ENCODE assay signal across 21 cellular contexts in genomic region chr7:112236597-112236996, GRCh38. TPM values are rescaled to one million over a fixed set of nuclear protein-coding genes. Genes with fewer than 3 reads are reported as not detected.
A peak's percentile ranks its signal among the peaks of the same experiment; 100 is the strongest.
DNase-seq lines count a peak whose midpoint lies in the region; ATAC-seq, FAIRE-seq and TF ChIP-seq lines count a peak whose summit lies in the region.
"Had no signal": no experiment of that assay in that cellular context is flagged by ENCODE, and none has a peak within 500 bp of the region (broad histone marks: within the 10 kb centered on the region; RNA-seq: fewer than 3 reads in every experiment).

No MANE protein-coding gene starts in this region.

- FAIRE-seq in A549 (lab: Jason Lieb, UNC), result no peak
- FAIRE-seq in K562 (lab: Jason Lieb, UNC), result no peak
- peak; percentile 51 for FAIRE-seq in HepG2 (lab: Jason Lieb, UNC)
- FAIRE-seq in urothelium cell line (lab: Jason Lieb, UNC), result no peak
- FAIRE-seq: D721Med, G401.6, GM12891 had no signal

- H3K4me2 ChIP-seq in A549, result peak overlapping the region; percentile 57
- no peak overlapping the region for H3K4me2 ChIP-seq in K562 (ENCODE audit: insufficient read depth, low read length)
- peak overlapping the region; percentile 33 for H3K4me2 ChIP-seq in HepG2 (ENCODE audit: low read depth, low read length)
- H3K4me2 ChIP-seq: BLaER1 treated with 17β-estradiol and CSF1 and Interleukin-3, amounts not matched to agents 10 nM and 100 nM had no signal

- no TSS peak for BruUV-seq in K562 (replicated peaks; lab: Mats Ljungman, UMichigan)
- BruUV-seq in HepG2 (replicated peaks; lab: Mats Ljungman, UMichigan), result no TSS peak

- ATAC-seq in A549 (no peak), K562 (no peak), HepG2 (peak; percentile 81), right lobe of liver (peak in 3 of 4 donors; percentile 17 to 42 (median 26))
- ATAC-seq: CD8-positive, alpha-beta T cell had no signal

- H3K9me3 ChIP-seq in A549, result 0 out of 3 replicates have a peak, but pooled peaks cover 4% of the 10 kb centered on the region
- H3K9me3 ChIP-seq in K562 (replicated peaks; ENCODE audit: control insufficient read depth, insufficient read depth, low read depth, low read length), result no peaks in the 10 kb centered on the region
- no peaks in the 10 kb centered on the region; the same call in 1 of the 2 replicates for H3K9me3 ChIP-seq in HepG2 (ENCODE audit: low read length)
- H3K9me3 ChIP-seq in right lobe of liver, result no peaks in the 10 kb centered on the region
- H3K9me3 ChIP-seq: Caco-2 had no signal

- peaks cover 43% of the 10 kb centered on the region for H3K4me1 ChIP-seq in A549
- no peaks in the 10 kb centered on the region for H3K4me1 ChIP-seq in K562 (replicated peaks in 1 of 2; ENCODE audit: control insufficient read depth in 2 of 2, insufficient read depth in 2 of 2, low read length in 2 of 2)
- H3K4me1 ChIP-seq in HepG2 (ENCODE audit: insufficient read depth, low read length), result peaks cover 59% of the 10 kb centered on the region
- peaks cover 0 to 50% (median 7%) of the 10 kb centered on the region in 4 donors for H3K4me1 ChIP-seq in right lobe of liver
- H3K4me1 ChIP-seq: BLaER1 treated with 17β-estradiol and CSF1 and Interleukin-3, amounts not matched to agents 10 nM and 100 nM had no signal

- no peak for TF ChIP-seq RAD21 in A549 (conservative IDR thresholded peaks at IDR 0.05 in 1 of 2, IDR thresholded peaks at IDR 0.05 in 1 of 2)
- TF ChIP-seq RAD21 in K562 (CRISPR knock-in tag; conservative IDR thresholded peaks at IDR 0.05 in 1 of 2, IDR thresholded peaks at IDR 0.05 in 1 of 2), result no peak
- no peak for TF ChIP-seq RAD21 in HepG2 (CRISPR knock-in tag; IDR thresholded peaks at IDR 0.05)

- H3K36me3 ChIP-seq in K562 (ENCODE audit: control insufficient read depth, insufficient read depth, low read length) (no peaks in the 10 kb centered on the region), HepG2 (replicated peaks in 1 of 2; ENCODE audit: control insufficient read depth in 1 of 2, insufficient read depth in 2 of 2, low read length in 2 of 2) (no peaks in the 10 kb centered on the region; a peak in 1 of 5 replicates), right lobe of liver (no peaks in the 10 kb centered on the region)

- in situ Hi-C loops in K562 (cut with MboI) (no loop called here), HepG2 (cut with HindIII; ENCODE audit: extremely low pct_ligation_motif_present, low pct_unique_long_range_greater_than_20kb) (no loop called here)

- TF ChIP-seq POLR2A in A549 (IDR thresholded peaks at IDR 0.05; ENCODE audit: low read length), result no peak
- no peak for TF ChIP-seq POLR2A in K562 (conservative IDR thresholded peaks at IDR 0.05)
- TF ChIP-seq POLR2A in HepG2 (IDR thresholded peaks at IDR 0.05; ENCODE audit: insufficient read depth in 1 of 2, low read depth in 2 of 2, low read length in 2 of 2), result no peak
- no peak for TF ChIP-seq POLR2A in right lobe of liver (IDR thresholded peaks at IDR 0.05)

- no peak for DNase-seq in A549 (ENCODE audit: low read depth in 1 of 2, low spot score in 1 of 2)
- DNase-seq in K562 (ENCODE audit: extremely low read depth in 1 of 4, low spot score in 3 of 4), result no peak
- DNase-seq in HepG2 (ENCODE audit: low spot score), result peak; percentile 74
- DNase-seq in right lobe of liver, result no peak
- DNase-seq in occipital lobe (lab: John Stamatoyannopoulos, UW), result no peak
- DNase-seq in urothelium cell line (ENCODE audit: low spot score), result no peak
- no peak for DNase-seq in AG08395 (ENCODE audit: low spot score)
- DNase-seq: ACHN; AML-193; Caco-2; Calu3; CD4-positive, alpha-beta T cell; CD8-positive, alpha-beta T cell; DMS79 treated with DMSO at 0.1 percent for 48 hours; GF-D8 had no signal

- H3K27me3 ChIP-seq in K562 (ENCODE audit: control insufficient read depth in 2 of 2, insufficient read depth in 2 of 2, low read length in 2 of 2), result no peaks in the 10 kb centered on the region
- no peaks in the 10 kb centered on the region for H3K27me3 ChIP-seq in HepG2 (ENCODE audit: control insufficient read depth in 1 of 2, insufficient read depth in 2 of 2, low read length in 2 of 2)
- no peaks in the 10 kb centered on the region for H3K27me3 ChIP-seq in right lobe of liver
- H3K27me3 ChIP-seq: BLaER1 treated with 17β-estradiol and CSF1 and Interleukin-3, amounts not matched to agents 10 nM and 100 nM had no signal

- no peaks in the 10 kb centered on the region for H4K20me1 ChIP-seq in K562 (replicated peaks; ENCODE audit: control insufficient read depth, insufficient read depth, low read length)
- H4K20me1 ChIP-seq in HepG2 (ENCODE audit: insufficient read depth, low read length), result peaks cover 3% of the 10 kb centered on the region; the same call in 1 of the 2 replicates

- H3K27ac ChIP-seq in A549, result no peak overlapping the region
- H3K27ac ChIP-seq in K562 (ENCODE audit: extremely low read depth, low read depth, low read length), result no peak overlapping the region
- peak overlapping the region; percentile 9 for H3K27ac ChIP-seq in HepG2 (ENCODE audit: extremely low read length, insufficient read depth, low read length)
- H3K27ac ChIP-seq in right lobe of liver, result peak overlapping the region in 1 of 3 donors; percentile 1
- H3K27ac ChIP-seq: 22Rv1; BLaER1 treated with 17β-estradiol and CSF1 and Interleukin-3, amounts not matched to agents 10 nM and 100 nM; C4-2B had no signal

- intact Hi-C loops in K562 (cut with micrococcal nuclease) (no loop called here), HepG2 (cut with micrococcal nuclease; ENCODE audit: unreplicated experiment) (no loop called here), right lobe of liver (cut with DNase I) (no loop called here)

- TF ChIP-seq EP300 in A549 (IDR thresholded peaks at IDR 0.05) (no peak), K562 (IDR thresholded peaks at IDR 0.05; ENCODE audit: low read length) (no peak), HepG2 (IDR thresholded peaks at IDR 0.05; ENCODE audit: low read depth in 2 of 2, low read length in 2 of 2) (peak in 1 of 2 experiments; percentile 56; a peak in 1 of 4 replicates), HepG2 (CRISPR knock-in tag; IDR thresholded peaks at IDR 0.05; ENCODE audit: borderline replicate concordance) (no peak)

- 5% methylated on average over 2 of the region's 2 CpGs for WGBS in A549 (ENCODE audit: missing lambda C conversion rate)
- WGBS in K562 (ENCODE audit: insufficient coverage, low coverage, missing lambda C conversion rate), result 33% methylated on average over 2 of the region's 2 CpGs
- WGBS in HepG2 (ENCODE audit: low lambda C conversion rate), result 3% methylated on average over 2 of the region's 2 CpGs
- WGBS in right lobe of liver (ENCODE audit: insufficient coverage, low coverage, low lambda C conversion rate, missing lambda C conversion rate), result 40% methylated on average over 2 of the region's 2 CpGs

- H3K9me1 ChIP-seq in K562 (ENCODE audit: control insufficient read depth, insufficient read depth, low read length), result no peaks in the 10 kb centered on the region

- TF ChIP-seq CTCF in A549 (IDR thresholded peaks at IDR 0.05) (no peak), K562 (IDR thresholded peaks at IDR 0.05 in 2 of 3, conservative IDR thresholded peaks at IDR 0.05 in 1 of 3; ENCODE audit: insufficient read depth in 2 of 3, low read depth in 1 of 3, low read length in 3 of 3) (no peak), HepG2 (CRISPR knock-in tag; IDR thresholded peaks at IDR 0.05) (no peak), right lobe of liver (IDR thresholded peaks at IDR 0.05) (no peak)

- POLR2A ChIA-PET in A549 (lab: Yijun Ruan, JAX), result no interaction called here
- POLR2A ChIA-PET in K562 (lab: Yijun Ruan, JAX), result no interaction called here
- POLR2A ChIA-PET in HepG2 (lab: Yijun Ruan, JAX), result no interaction called here

- CTCF ChIA-PET in A549 (lab: Yijun Ruan, JAX), result interaction anchor here (0.8 kb wide), 1 partner anchor 162 kb away, joined by 3 read pairs; no protein-coding TSS in a partner anchor
- CTCF ChIA-PET in K562 (lab: Yijun Ruan, JAX; ENCODE audit: low intra/inter-chr PET ratio), result no interaction called here
- CTCF ChIA-PET in HepG2 (lab: Yijun Ruan, JAX; ENCODE audit: low intra/inter-chr PET ratio, low total read pairs), result no interaction called here

- H2AFZ ChIP-seq in K562 (ENCODE audit: low read depth, low read length) (no peak overlapping the region), HepG2 (ENCODE audit: low read length) (no peak overlapping the region)

- no peak overlapping the region for H3K9ac ChIP-seq in K562 (ENCODE audit: insufficient read depth in 1 of 2, low read depth in 2 of 2, low read length in 2 of 2)
- no peak overlapping the region for H3K9ac ChIP-seq in HepG2 (ENCODE audit: insufficient read depth, low read depth, low read length)
- H3K9ac ChIP-seq: BLaER1 treated with 17β-estradiol and CSF1 and Interleukin-3, amounts not matched to agents 10 nM and 100 nM had no signal

- no peaks in the 10 kb centered on the region for H3K79me2 ChIP-seq in K562 (ENCODE audit: control insufficient read depth, insufficient read depth, low read length)
- H3K79me2 ChIP-seq in HepG2 (ENCODE audit: insufficient read depth, low read length), result peaks cover 26% of the 10 kb centered on the region

- H3K4me3 ChIP-seq in A549, result no peak overlapping the region
- H3K4me3 ChIP-seq in K562, result no peak overlapping the region
- H3K4me3 ChIP-seq in HepG2 (replicated peaks in 1 of 3; ENCODE audit: insufficient read depth in 1 of 3, low read depth in 2 of 3, low read length in 3 of 3), result no peak overlapping the region
- no peak overlapping the region for H3K4me3 ChIP-seq in right lobe of liver
- H3K4me3 ChIP-seq: BLaER1 treated with 17β-estradiol and CSF1 and Interleukin-3, amounts not matched to agents 10 nM and 100 nM had no signal

RNA-seq across cellular contexts. Expression of gene ZNF277, which starts 30.1 kb away (rescaled TPM):
- 25.8 and 31.9 TPM in 2 replicates for polyA plus RNA-seq in A549 (2011; rRNA removed)
- polyA plus RNA-seq in A549 (2012; cell fraction: cytosol; rRNA removed), result 5.0 and 5.7 TPM in 2 replicates
- 1.7 and 3.4 TPM in 2 replicates for polyA plus RNA-seq in A549 (2012; cell fraction: nucleus; rRNA removed)
- 18.5 to 23.4 TPM (median 22.5 TPM) in 3 replicates for polyA plus RNA-seq in A549 (2017; fragmentation: RNase III; extraction: RNeasy Plus Mini Kit Qiagen cat#74134 plus additional on column Dnase treatment)
- 12.8 and 21.0 TPM in 2 replicates for polyA minus RNA-seq in A549 (2011; rRNA and poly(A)+ RNA removed)
- 7.6 and 23.6 TPM in 2 replicates for total RNA-seq in K562 (2011; cell fraction: chromatin; rRNA removed; ENCODE audit: low replicate concordance)
- 11.6 and 14.0 TPM in 2 replicates for total RNA-seq in K562 (2011; cell fraction: nucleolus; rRNA removed)
- total RNA-seq in K562 (2011; cell fraction: nucleoplasm; rRNA removed), result 13.6 and 16.2 TPM in 2 replicates
- total RNA-seq in K562 (2014; rRNA removed), result 14.3 and 18.8 TPM in 2 replicates
- 33.5 and 42.0 TPM in 2 replicates for total RNA-seq in K562 (2014; rRNA removed; fragmentation: Illumina TruSeq; extraction: Trizol)
- 27.6 and 29.5 TPM in 2 replicates for total RNA-seq in K562 (2015; rRNA removed; fragmentation: Illumina TruSeq; extraction: Trizol)
- 18.5 and 20.3 TPM in 2 replicates for total RNA-seq in K562 (2021)
- 25.0 and 28.7 TPM in 2 replicates for polyA plus RNA-seq in K562 (2011; rRNA removed)
- polyA plus RNA-seq in K562 (2011; cell fraction: cytosol; rRNA removed), result 3.1 and 9.3 TPM in 2 replicates
- 4.4 and 7.7 TPM in 2 replicates for polyA plus RNA-seq in K562 (2011; cell fraction: nucleus; rRNA removed)
- 16.5 and 55.5 TPM in 2 replicates for polyA plus RNA-seq in K562 (2012)
- polyA plus RNA-seq in K562 (2014; fragmentation: Illumina TruSeq; extraction: Trizol), result 29.4 and 29.8 TPM in 2 replicates
- polyA plus RNA-seq in K562 (2014; fragmentation: Nextera tagmentation; extraction: Ambion mirVana), result 10 to 100 TPM; 27.4 to 27.7 TPM
- polyA plus RNA-seq in K562 (2014; rRNA removed), result 19.3 and 20.7 TPM in 2 replicates
- 31.5 and 38.3 TPM in 2 replicates for polyA minus RNA-seq in K562 (2011; rRNA and poly(A)+ RNA removed)
- 18.6 and 19.1 TPM in 2 replicates for polyA minus RNA-seq in K562 (2011; cell fraction: cytosol; rRNA and poly(A)+ RNA removed)
- 17.2 and 19.0 TPM in 2 replicates for polyA minus RNA-seq in K562 (2011; cell fraction: nucleus; rRNA and poly(A)+ RNA removed)
- 30.1 and 44.8 TPM in 2 replicates for total RNA-seq in HepG2 (2016; rRNA removed; fragmentation: Illumina TruSeq; extraction: Trizol)
- 12.0 and 13.8 TPM in 2 replicates for total RNA-seq in HepG2 (2016; cell fraction: cytosol; rRNA removed; fragmentation: Illumina TruSeq; extraction: Trizol; ENCODE audit: low read depth)
- total RNA-seq in HepG2 (2016; cell fraction: insoluble cytoplasmic fraction; rRNA removed; fragmentation: Illumina TruSeq; extraction: Trizol), result 29.9 and 44.3 TPM in 2 replicates
- total RNA-seq in HepG2 (2016; cell fraction: membrane; rRNA removed; fragmentation: Illumina TruSeq; extraction: Trizol), result 31.0 and 38.7 TPM in 2 replicates
- total RNA-seq in HepG2 (2016; cell fraction: nucleus; rRNA removed; fragmentation: Illumina TruSeq; extraction: Trizol), result 20.9 and 21.0 TPM in 2 replicates
- polyA plus RNA-seq in HepG2 (2011; rRNA removed), result 20.0 and 29.1 TPM in 2 replicates
- polyA plus RNA-seq in HepG2 (2011; cell fraction: cytosol; rRNA removed), result 13.8 and 19.6 TPM in 2 replicates
- 3.9 and 4.8 TPM in 2 replicates for polyA plus RNA-seq in HepG2 (2011; cell fraction: nucleus; rRNA removed)
- polyA plus RNA-seq in HepG2 (2012), result 37.4 and 40.5 TPM in 2 replicates
- 10.2 and 13.8 TPM in 2 replicates for polyA plus RNA-seq in HepG2 (2016; cell fraction: cytosol; fragmentation: Illumina TruSeq; extraction: Trizol; ENCODE audit: low read depth)
- polyA plus RNA-seq in HepG2 (2016; cell fraction: insoluble cytoplasmic fraction; fragmentation: Illumina TruSeq; extraction: Trizol; ENCODE audit: low read depth), result 34.0 and 36.2 TPM in 2 replicates
- 20.1 and 24.9 TPM in 2 replicates for polyA plus RNA-seq in HepG2 (2016; cell fraction: membrane; fragmentation: Illumina TruSeq; extraction: Trizol; ENCODE audit: low read depth)
- 11.7 and 17.4 TPM in 2 replicates for polyA plus RNA-seq in HepG2 (2016; cell fraction: nucleus; fragmentation: Illumina TruSeq; extraction: Trizol; ENCODE audit: insufficient read depth, low read depth)
- 7.4 and 8.8 TPM in 2 replicates for polyA minus RNA-seq in HepG2 (2011; rRNA and poly(A)+ RNA removed; ENCODE audit: low replicate concordance)
- polyA minus RNA-seq in HepG2 (2011; cell fraction: cytosol; rRNA and poly(A)+ RNA removed), result 42.6 and 49.1 TPM in 2 replicates
- polyA minus RNA-seq in HepG2 (2011; cell fraction: nucleus; rRNA and poly(A)+ RNA removed), result 45.6 and 48.4 TPM in 2 replicates
- total RNA-seq in right lobe of liver, result 10 to 100 TPM; 11.2 to 20.9 (median 13.1) TPM
- total RNA-seq in occipital lobe, result 77.0 TPM

RNA-seq across cellular contexts. Expression of gene DOCK4, which starts 30.4 kb away (rescaled TPM):
- polyA plus RNA-seq in A549 (2011; rRNA removed) (13.6 and 15.7 TPM in 2 replicates), A549 (2017; fragmentation: RNase III; extraction: RNeasy Plus Mini Kit Qiagen cat#74134 plus additional on column Dnase treatment) (12.4 to 15.9 TPM (median 13.7 TPM) in 3 replicates), K562 (2011; rRNA removed) (3.7 and 5.7 TPM in 2 replicates), K562 (2014; fragmentation: Illumina TruSeq; extraction: Trizol) (1.8 and 2.9 TPM in 2 replicates), K562 (2014; fragmentation: Nextera tagmentation; extraction: Ambion mirVana) (under 1 TPM; 0.42 to 0.45 TPM), K562 (2014; rRNA removed) (3.3 and 3.8 TPM in 2 replicates), HepG2 (2011; rRNA removed) (16.2 and 17.4 TPM in 2 replicates)
- 4.8 and 5.8 TPM in 2 replicates for polyA plus RNA-seq in A549 (2012; cell fraction: cytosol; rRNA removed)
- polyA plus RNA-seq in A549 (2012; cell fraction: nucleus; rRNA removed), result 11.1 and 13.1 TPM in 2 replicates
- polyA minus RNA-seq in A549 (2011; rRNA and poly(A)+ RNA removed), result 24.5 and 35.2 TPM in 2 replicates
- 15.9 and 23.4 TPM in 2 replicates for total RNA-seq in K562 (2011; cell fraction: chromatin; rRNA removed; ENCODE audit: low replicate concordance)
- total RNA-seq in K562 (2011; cell fraction: nucleolus; rRNA removed), result 3.8 and 8.0 TPM in 2 replicates
- total RNA-seq in K562 (2011; cell fraction: nucleoplasm; rRNA removed), result 10.6 and 11.6 TPM in 2 replicates
- total RNA-seq in K562 (2014; rRNA removed) (1.5 and 2.0 TPM in 2 replicates), K562 (2014; rRNA removed; fragmentation: Illumina TruSeq; extraction: Trizol) (2.1 and 2.3 TPM in 2 replicates), K562 (2015; rRNA removed; fragmentation: Illumina TruSeq; extraction: Trizol) (1.7 and 2.1 TPM in 2 replicates), K562 (2021) (3.8 and 4.9 TPM in 2 replicates), HepG2 (2016; rRNA removed; fragmentation: Illumina TruSeq; extraction: Trizol) (13.5 and 19.1 TPM in 2 replicates), right lobe of liver (10 to 100 TPM in 5 of 6 experiments, 1 to 10 TPM in 1; 9.4 to 29.9 (median 22.8) TPM), occipital lobe (109 TPM)
- 1.2 and 1.7 TPM in 2 replicates for polyA plus RNA-seq in K562 (2011; cell fraction: cytosol; rRNA removed)
- 18.4 and 29.9 TPM in 2 replicates for polyA plus RNA-seq in K562 (2011; cell fraction: nucleus; rRNA removed)
- polyA plus RNA-seq in K562 (2012), result 1.9 and 2.4 TPM in 2 replicates
- polyA minus RNA-seq in K562 (2011; rRNA and poly(A)+ RNA removed), result 4.3 and 6.8 TPM in 2 replicates
- polyA minus RNA-seq in K562 (2011; cell fraction: cytosol; rRNA and poly(A)+ RNA removed), result 1.1 and 1.2 TPM in 2 replicates
- 10.6 and 13.5 TPM in 2 replicates for polyA minus RNA-seq in K562 (2011; cell fraction: nucleus; rRNA and poly(A)+ RNA removed)
- 6.3 and 6.4 TPM in 2 replicates for total RNA-seq in HepG2 (2016; cell fraction: cytosol; rRNA removed; fragmentation: Illumina TruSeq; extraction: Trizol; ENCODE audit: low read depth)
- 14.2 and 17.5 TPM in 2 replicates for total RNA-seq in HepG2 (2016; cell fraction: insoluble cytoplasmic fraction; rRNA removed; fragmentation: Illumina TruSeq; extraction: Trizol)
- 4.5 and 6.0 TPM in 2 replicates for total RNA-seq in HepG2 (2016; cell fraction: membrane; rRNA removed; fragmentation: Illumina TruSeq; extraction: Trizol)
- 45.8 and 53.4 TPM in 2 replicates for total RNA-seq in HepG2 (2016; cell fraction: nucleus; rRNA removed; fragmentation: Illumina TruSeq; extraction: Trizol)
- polyA plus RNA-seq in HepG2 (2011; cell fraction: cytosol; rRNA removed), result 9.8 and 10.6 TPM in 2 replicates
- 23.1 and 29.8 TPM in 2 replicates for polyA plus RNA-seq in HepG2 (2011; cell fraction: nucleus; rRNA removed)
- polyA plus RNA-seq in HepG2 (2012), result 12.9 and 13.0 TPM in 2 replicates
- 0.15 and 0.33 TPM in 2 replicates for polyA plus RNA-seq in HepG2 (2016; cell fraction: cytosol; fragmentation: Illumina TruSeq; extraction: Trizol; ENCODE audit: low read depth)
- polyA plus RNA-seq in HepG2 (2016; cell fraction: insoluble cytoplasmic fraction; fragmentation: Illumina TruSeq; extraction: Trizol; ENCODE audit: low read depth), result 6.8 TPM in 2 replicates
- 0.62 and 0.66 TPM in 2 replicates for polyA plus RNA-seq in HepG2 (2016; cell fraction: membrane; fragmentation: Illumina TruSeq; extraction: Trizol; ENCODE audit: low read depth)
- polyA plus RNA-seq in HepG2 (2016; cell fraction: nucleus; fragmentation: Illumina TruSeq; extraction: Trizol; ENCODE audit: insufficient read depth, low read depth), result 18.9 and 19.8 TPM in 2 replicates
- 5.9 and 36.9 TPM in 2 replicates for polyA minus RNA-seq in HepG2 (2011; rRNA and poly(A)+ RNA removed; ENCODE audit: low replicate concordance)
- polyA minus RNA-seq in HepG2 (2011; cell fraction: cytosol; rRNA and poly(A)+ RNA removed), result 21.7 and 38.6 TPM in 2 replicates
- polyA minus RNA-seq in HepG2 (2011; cell fraction: nucleus; rRNA and poly(A)+ RNA removed), result 212 and 216 TPM in 2 replicates

Comparison
In these comparisons a context has a peak if more than half of its experiments do, and no peak if none do; other contexts are left out.
1. ATAC-seq: peak in HepG2 (single experiment) and right lobe of liver (3 of 4); none in A549 (0 of 2) and K562 (single experiment).